10 cellular contexts compared by ENCODE assay signal in genomic region chr3:28940530-28940929, GRCh38.
DNase-seq lines count a peak whose midpoint lies in the region; ATAC-seq and TF ChIP-seq lines count a peak whose summit lies in the region.
"Had no signal": no experiment of that assay in that cellular context is flagged by ENCODE, and none has a peak within 500 bp of the region (broad histone marks: within the 10 kb centered on the region; RNA-seq: fewer than 3 reads in every experiment).

No MANE protein-coding gene starts in this region.

- no peaks in the 10 kb centered on the region for H3K36me3 ChIP-seq in hepatocyte (replicated peaks; ENCODE audit: insufficient read depth, low read depth)
- H3K36me3 ChIP-seq: BLaER1, neutrophil had no signal

- no peak for ATAC-seq in activated CD8-positive, alpha-beta T cell treated with anti-CD3 and anti-CD28 coated beads for 36 hours
- no peak for ATAC-seq in activated CD8-positive, alpha-beta T cell treated with anti-CD3 and anti-CD28 coated beads, Interleukin-2, amount 10 ng/mL, durations not matched to agents 7 days and 5 days
- peak; percentile 81 for ATAC-seq in HG03045 (IDR thresholded peaks at IDR 0.05; ENCODE audit: unreplicated experiment)

- no peak for TF ChIP-seq CTCF in activated CD8-positive, alpha-beta T cell treated with anti-CD3 and anti-CD28 coated beads for 36 hours (IDR thresholded peaks at IDR 0.05)
- TF ChIP-seq CTCF in hepatocyte (IDR thresholded peaks at IDR 0.05; ENCODE audit: poor library complexity) (no peak), dorsolateral prefrontal cortex (IDR thresholded peaks at IDR 0.05 in 54 of 56, conservative IDR thresholded peaks at IDR 0.05 in 2 of 56; ENCODE audit: low read depth in 1 of 56, partially characterized antibody in 56 of 56) (no peak)

- no peaks in the 10 kb centered on the region for H3K9me2 ChIP-seq in hepatocyte (replicated peaks; ENCODE audit: insufficient read depth)

- H4K20me1 ChIP-seq in hepatocyte (ENCODE audit: insufficient read depth, poor library complexity, severe bottlenecking): no peaks in the 10 kb centered on the region
- H4K20me1 ChIP-seq: BLaER1 had no signal

- H3K79me2 ChIP-seq in hepatocyte: no peaks in the 10 kb centered on the region

- no peak overlapping the region for H3K27ac ChIP-seq in hepatocyte
- peak overlapping the region in 15 of 59 donors; percentile 0 to 67 (median 32) for H3K27ac ChIP-seq in dorsolateral prefrontal cortex
- H3K27ac ChIP-seq: BLaER1, neutrophil had no signal

- peaks cover 7% of the 10 kb centered on the region for H3K4me1 ChIP-seq in hepatocyte (ENCODE audit: insufficient read depth)
- H3K4me1 ChIP-seq: BLaER1 had no signal

- POLR2A ChIA-PET in activated CD8-positive, alpha-beta T cell treated with anti-CD3 and anti-CD28 coated beads for 36 hours (lab: Charles Lee): no interaction called here
- POLR2A ChIA-PET in activated CD8-positive, alpha-beta T cell treated with anti-CD3 and anti-CD28 coated beads, Interleukin-2, amount 10 ng/mL, durations not matched to agents 7 days and 5 days (lab: Charles Lee): no interaction called here

- H3K4me3 Mint-ChIP-seq in activated CD8-positive, alpha-beta T cell treated with anti-CD3 and anti-CD28 coated beads for 36 hours: no peak overlapping the region
- H3K4me3 Mint-ChIP-seq in activated CD8-positive, alpha-beta T cell treated with anti-CD3 and anti-CD28 coated beads, Interleukin-2, amount 10 ng/mL, durations not matched to agents 7 days and 5 days: no peak overlapping the region
- peak overlapping the region; percentile 29 for H3K4me3 Mint-ChIP-seq in T-helper 1 cell treated with Interleukin-12 subunit alpha and Interleukin-12 subunit beta and Interleukin-4 antibody, amounts not matched to agents 30 μg/mL and 1 μg/mL, for 36 hours

- H3K9me3 ChIP-seq in hepatocyte (ENCODE audit: low read depth): no peaks in the 10 kb centered on the region
- H3K9me3 ChIP-seq: BLaER1, neutrophil had no signal

- H3K27me3 ChIP-seq in hepatocyte (no peaks in the 10 kb centered on the region), dorsolateral prefrontal cortex (no peaks in the 10 kb centered on the region)
- H3K27me3 ChIP-seq: BLaER1, neutrophil had no signal

- no peak overlapping the region for H2AFZ ChIP-seq in hepatocyte

- peaks cover 2% of the 10 kb centered on the region for H3K27me3 Mint-ChIP-seq in activated CD8-positive, alpha-beta T cell treated with anti-CD3 and anti-CD28 coated beads for 36 hours
- H3K27me3 Mint-ChIP-seq in activated CD8-positive, alpha-beta T cell treated with anti-CD3 and anti-CD28 coated beads, Interleukin-2, amount 10 ng/mL, durations not matched to agents 7 days and 5 days (ENCODE audit: low read depth): no peaks in the 10 kb centered on the region
- peaks cover 17% of the 10 kb centered on the region for H3K27me3 Mint-ChIP-seq in T-helper 1 cell treated with Interleukin-12 subunit alpha and Interleukin-12 subunit beta and Interleukin-4 antibody, amounts not matched to agents 30 μg/mL and 1 μg/mL, for 36 hours (ENCODE audit: low read depth)

- intact Hi-C loops in activated CD8-positive, alpha-beta T cell treated with anti-CD3 and anti-CD28 coated beads for 36 hours (cut with micrococcal nuclease): no loop called here
- intact Hi-C loops in dorsolateral prefrontal cortex (cut with DNase I): no loop called here

- peak; percentile 7 for DNase-seq in activated CD8-positive, alpha-beta T cell treated with anti-CD3 and anti-CD28 coated beads for 36 hours
- DNase-seq in activated CD8-positive, alpha-beta T cell treated with anti-CD3 and anti-CD28 coated beads, Interleukin-2, amount 10 ng/mL, durations not matched to agents 7 days and 5 days: no peak
- DNase-seq in hepatocyte (ENCODE audit: low spot score): peak; percentile 5
- DNase-seq in mesenteric fat pad (ENCODE audit: low spot score): no peak
- DNase-seq in dorsolateral prefrontal cortex: no peak
- DNase-seq in activated CD4-positive, alpha-beta T cell treated with anti-CD3 and anti-CD28 coated beads for 1 hour: no peak

- no peak overlapping the region for H3K27ac Mint-ChIP-seq in activated CD8-positive, alpha-beta T cell treated with anti-CD3 and anti-CD28 coated beads for 36 hours
- no peak overlapping the region for H3K27ac Mint-ChIP-seq in activated CD8-positive, alpha-beta T cell treated with anti-CD3 and anti-CD28 coated beads, Interleukin-2, amount 10 ng/mL, durations not matched to agents 7 days and 5 days
- H3K27ac Mint-ChIP-seq in T-helper 1 cell treated with Interleukin-12 subunit alpha and Interleukin-12 subunit beta and Interleukin-4 antibody, amounts not matched to agents 30 μg/mL and 1 μg/mL, for 36 hours: peak overlapping the region; percentile 22

- no peak overlapping the region for H3K4me3 ChIP-seq in hepatocyte
- H3K4me3 ChIP-seq in dorsolateral prefrontal cortex: no peak overlapping the region
- H3K4me3 ChIP-seq: BLaER1 had no signal

- H3K4me2 ChIP-seq in hepatocyte: no peak overlapping the region
- H3K4me2 ChIP-seq: BLaER1 had no signal

- H3K36me3 Mint-ChIP-seq in activated CD8-positive, alpha-beta T cell treated with anti-CD3 and anti-CD28 coated beads for 36 hours (ENCODE audit: low read depth): no peaks in the 10 kb centered on the region
- H3K36me3 Mint-ChIP-seq in activated CD8-positive, alpha-beta T cell treated with anti-CD3 and anti-CD28 coated beads, Interleukin-2, amount 10 ng/mL, durations not matched to agents 7 days and 5 days (ENCODE audit: low read depth): no peaks in the 10 kb centered on the region
- peaks cover 4% of the 10 kb centered on the region for H3K36me3 Mint-ChIP-seq in T-helper 1 cell treated with Interleukin-12 subunit alpha and Interleukin-12 subunit beta and Interleukin-4 antibody, amounts not matched to agents 30 μg/mL and 1 μg/mL, for 36 hours (ENCODE audit: low read depth)

- no peaks in the 10 kb centered on the region for H3K9me3 Mint-ChIP-seq in activated CD8-positive, alpha-beta T cell treated with anti-CD3 and anti-CD28 coated beads for 36 hours
- peaks cover 4% of the 10 kb centered on the region for H3K9me3 Mint-ChIP-seq in activated CD8-positive, alpha-beta T cell treated with anti-CD3 and anti-CD28 coated beads, Interleukin-2, amount 10 ng/mL, durations not matched to agents 7 days and 5 days (ENCODE audit: insufficient read depth)
- peaks cover 5% of the 10 kb centered on the region for H3K9me3 Mint-ChIP-seq in T-helper 1 cell treated with Interleukin-12 subunit alpha and Interleukin-12 subunit beta and Interleukin-4 antibody, amounts not matched to agents 30 μg/mL and 1 μg/mL, for 36 hours

- peaks cover 17% of the 10 kb centered on the region for H3K4me1 Mint-ChIP-seq in activated CD8-positive, alpha-beta T cell treated with anti-CD3 and anti-CD28 coated beads for 36 hours (ENCODE audit: low read depth)
- H3K4me1 Mint-ChIP-seq in activated CD8-positive, alpha-beta T cell treated with anti-CD3 and anti-CD28 coated beads, Interleukin-2, amount 10 ng/mL, durations not matched to agents 7 days and 5 days (ENCODE audit: low read depth): peaks cover 17% of the 10 kb centered on the region
- H3K4me1 Mint-ChIP-seq in T-helper 1 cell treated with Interleukin-12 subunit alpha and Interleukin-12 subunit beta and Interleukin-4 antibody, amounts not matched to agents 30 μg/mL and 1 μg/mL, for 36 hours (ENCODE audit: low read depth): peaks cover 27% of the 10 kb centered on the region

- CTCF ChIA-PET in activated CD8-positive, alpha-beta T cell treated with anti-CD3 and anti-CD28 coated beads for 36 hours (lab: Charles Lee): no interaction called here
- CTCF ChIA-PET in activated CD8-positive, alpha-beta T cell treated with anti-CD3 and anti-CD28 coated beads, Interleukin-2, amount 10 ng/mL, durations not matched to agents 7 days and 5 days (lab: Charles Lee): no interaction called here

Comparison
In these comparisons a context has a peak if more than half of its experiments do, and no peak if none do; other contexts are left out.
1. DNase-seq: peak in activated CD8-positive, alpha-beta T cell treated with anti-CD3 and anti-CD28 coated beads for 36 hours (single experiment) and hepatocyte (single experiment); none in activated CD8-positive, alpha-beta T cell treated with anti-CD3 and anti-CD28 coated beads, Interleukin-2, amount 10 ng/mL, durations not matched to agents 7 days and 5 days (single experiment), mesenteric fat pad (single experiment), dorsolateral prefrontal cortex (0 of 10) and activated CD4-positive, alpha-beta T cell treated with anti-CD3 and anti-CD28 coated beads for 1 hour (single experiment).